12 cellular contexts compared by ENCODE assay signal in the genomic region with DNA sequence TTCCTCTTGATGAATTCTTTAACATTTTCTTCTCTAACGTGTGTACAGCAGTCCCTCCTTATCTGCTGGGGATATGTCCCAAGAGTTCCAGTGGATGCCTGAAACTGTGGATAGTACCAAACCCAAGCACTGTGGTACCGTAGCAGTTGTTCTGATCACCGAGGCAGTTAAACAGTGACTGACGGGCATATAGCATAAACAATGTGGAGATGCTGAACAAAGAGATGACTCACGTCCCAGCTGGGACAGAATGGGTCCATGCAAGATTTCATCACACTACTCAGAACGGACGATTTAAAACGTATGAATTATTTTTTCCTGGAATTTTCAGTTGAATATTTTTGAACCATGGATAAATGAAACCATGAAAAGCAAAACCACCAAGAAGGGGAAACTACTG. TPM values are rescaled to one million over a fixed set of nuclear protein-coding genes. Genes with fewer than 3 reads are reported as not detected.
A peak's percentile ranks its signal among the peaks of the same experiment; 100 is the strongest.
DNase-seq lines count a peak whose midpoint lies in the region; ATAC-seq and TF ChIP-seq lines count a peak whose summit lies in the region.
"Had no signal": no experiment of that assay in that cellular context is flagged by ENCODE, and none has a peak within 500 bp of the region (broad histone marks: within the 10 kb centered on the region; RNA-seq: fewer than 3 reads in every experiment).

No MANE protein-coding gene starts in this region.

- no peaks in the 10 kb centered on the region for H3K79me2 ChIP-seq in fibroblast of lung (ENCODE audit: control insufficient read depth, insufficient read depth, low read length)

- peak overlapping the region in 1 of 2 donors; percentile 43 for H3K4me3 Mint-ChIP-seq in effector memory CD8-positive, alpha-beta T cell
- peak overlapping the region in 2 of 10 donors; percentile 29 to 56 for H3K4me3 Mint-ChIP-seq in naive thymus-derived CD8-positive, alpha-beta T cell
- H3K4me3 Mint-ChIP-seq: activated CD4-positive, alpha-beta memory T cell treated with anti-CD3 and anti-CD28 coated beads, Interleukin-2, amount 10 ng/mL, durations not matched to agents 7 days and 5 days had no signal

- H4K20me1 ChIP-seq in BLaER1 = no peaks in the 10 kb centered on the region
- H4K20me1 ChIP-seq in fibroblast of lung (ENCODE audit: control insufficient read depth, extremely low read depth, insufficient read depth, low read length) = no peaks in the 10 kb centered on the region

- H3K27me3 ChIP-seq in BLaER1 = no peaks in the 10 kb centered on the region
- H3K27me3 ChIP-seq in fibroblast of lung (ENCODE audit: control insufficient read depth, insufficient read depth, low read length) = no peaks in the 10 kb centered on the region
- no peaks in the 10 kb centered on the region for H3K27me3 ChIP-seq in lower lobe of right lung (ENCODE audit: low read depth)

- H3K27me3 Mint-ChIP-seq in effector memory CD8-positive, alpha-beta T cell = peaks cover 0 to 16% of the 10 kb centered on the region in 2 donors
- H3K27me3 Mint-ChIP-seq in naive thymus-derived CD8-positive, alpha-beta T cell = peaks cover 0 to 5% (median 0%) of the 10 kb centered on the region in 5 donors
- H3K27me3 Mint-ChIP-seq: CD8-positive, alpha-beta memory T cell had no signal

- H3K9me3 Mint-ChIP-seq in effector memory CD8-positive, alpha-beta T cell = no peaks in the 10 kb centered on the region
- H3K9me3 Mint-ChIP-seq in naive thymus-derived CD8-positive, alpha-beta T cell = no peaks in the 10 kb centered on the region
- H3K9me3 Mint-ChIP-seq: activated CD4-positive, alpha-beta memory T cell treated with anti-CD3 and anti-CD28 coated beads, Interleukin-2, amount 10 ng/mL, durations not matched to agents 7 days and 5 days; CD8-positive, alpha-beta memory T cell had no signal

- H3K36me3 Mint-ChIP-seq in effector memory CD8-positive, alpha-beta T cell (ENCODE audit: insufficient read depth) = no peaks in the 10 kb centered on the region
- no peaks in the 10 kb centered on the region for H3K36me3 Mint-ChIP-seq in naive thymus-derived CD8-positive, alpha-beta T cell
- H3K36me3 Mint-ChIP-seq: CD8-positive, alpha-beta memory T cell had no signal

- H2AFZ ChIP-seq in fibroblast of lung (ENCODE audit: low read length) = peak overlapping the region; percentile 14

- POLR2A ChIA-PET in naive thymus-derived CD8-positive, alpha-beta T cell (lab: Charles Lee) = no interaction called here

- H3K9ac ChIP-seq in BLaER1 (no peak overlapping the region), fibroblast of lung (ENCODE audit: insufficient read depth, low read length) (no peak overlapping the region)

- no peaks in the 10 kb centered on the region for H3K9me3 ChIP-seq in BLaER1
- H3K9me3 ChIP-seq in fibroblast of lung (ENCODE audit: control insufficient read depth, insufficient read depth, low read depth, low read length) = no peaks in the 10 kb centered on the region
- no peaks in the 10 kb centered on the region for H3K9me3 ChIP-seq in lower lobe of right lung

- H3K4me2 ChIP-seq in BLaER1 (peak overlapping the region; percentile 69), fibroblast of lung (ENCODE audit: extremely low read depth, insufficient read depth, low read length) (no peak overlapping the region)

- H3K36me3 ChIP-seq in BLaER1 (no peaks in the 10 kb centered on the region), fibroblast of lung (ENCODE audit: control insufficient read depth, insufficient read depth, low read length) (no peaks in the 10 kb centered on the region), lower lobe of right lung (no peaks in the 10 kb centered on the region)

- H3K4me1 ChIP-seq in BLaER1 (peaks cover 92% of the 10 kb centered on the region), fibroblast of lung (ENCODE audit: control insufficient read depth, extremely low read depth, insufficient read depth, low read length) (no peaks in the 10 kb centered on the region), lower lobe of right lung (no peaks in the 10 kb centered on the region)

- H3K4me3 ChIP-seq in BLaER1 = no peak overlapping the region
- H3K4me3 ChIP-seq in fibroblast of lung (replicated peaks in 1 of 4; ENCODE audit: control extremely low read depth in 1 of 4, insufficient read depth in 1 of 4, low read depth in 3 of 4, low read length in 4 of 4) = no peak overlapping the region
- no peak overlapping the region for H3K4me3 ChIP-seq in lower lobe of right lung

- TF ChIP-seq CTCF in fibroblast of lung (conservative IDR thresholded peaks at IDR 0.05 in 1 of 2, IDR thresholded peaks at IDR 0.05 in 1 of 2; ENCODE audit: low read depth in 1 of 2, low read length in 2 of 2) (no peak), lower lobe of right lung (IDR thresholded peaks at IDR 0.05) (no peak)

- H3K4me1 Mint-ChIP-seq in effector memory CD8-positive, alpha-beta T cell (ENCODE audit: low read depth in 2 of 2) = peaks cover 14 to 26% of the 10 kb centered on the region in 2 donors
- peaks cover 8 to 56% (median 23%) of the 10 kb centered on the region in 4 donors for H3K4me1 Mint-ChIP-seq in naive thymus-derived CD8-positive, alpha-beta T cell

- DNase-seq in NCI-H460 (ENCODE audit: extremely low read depth, low read depth) (peak; percentile 30), fibroblast of lung (ENCODE audit: low read depth in 2 of 2) (peak; percentile 81 to 86), lower lobe of right lung (no peak)
- DNase-seq in effector memory CD8-positive, alpha-beta T cell = no peak
- no peak for DNase-seq in naive thymus-derived CD8-positive, alpha-beta T cell
- DNase-seq: activated CD4-positive, alpha-beta memory T cell treated with anti-CD3 and anti-CD28 coated beads, Interleukin-2, amount 10 ng/mL, durations not matched to agents 7 days and 5 days; CD8-positive, alpha-beta memory T cell; NCI-H1694; stimulated activated CD4-positive, alpha-beta T cell treated with anti-CD3 and anti-CD28 coated beads, Interleukin-15, amount 100 ng/mL, for 24 hours had no signal

- intact Hi-C loops in lower lobe of right lung (cut with DNase I) = no loop called here

- ATAC-seq in GM21717 (IDR thresholded peaks at IDR 0.05; ENCODE audit: unreplicated experiment) = peak; percentile 23
- ATAC-seq in HG02973 (IDR thresholded peaks at IDR 0.05; ENCODE audit: unreplicated experiment) = no peak
- ATAC-seq in lower lobe of right lung = no peak
- no peak for ATAC-seq in effector memory CD8-positive, alpha-beta T cell (replicated peaks)
- no peak for ATAC-seq in naive thymus-derived CD8-positive, alpha-beta T cell

- H3K27ac Mint-ChIP-seq in effector memory CD8-positive, alpha-beta T cell = peak overlapping the region in 1 of 2 donors; percentile 38
- peak overlapping the region in 1 of 10 donors; percentile 21 for H3K27ac Mint-ChIP-seq in naive thymus-derived CD8-positive, alpha-beta T cell
- H3K27ac Mint-ChIP-seq: activated CD4-positive, alpha-beta memory T cell treated with anti-CD3 and anti-CD28 coated beads, Interleukin-2, amount 10 ng/mL, durations not matched to agents 7 days and 5 days had no signal

- H3K27ac ChIP-seq in BLaER1 (peak overlapping the region; percentile 45), fibroblast of lung (ENCODE audit: insufficient read depth, low read length) (no peak overlapping the region), lower lobe of right lung (no peak overlapping the region)

RNA-seq across cellular contexts. Expression of gene SPAG16, which starts 54.5 kb away (rescaled TPM):
- 19.5 and 27.3 TPM in 2 replicates for total RNA-seq in NCI-H460 (2014; rRNA removed; shearing (Covaris generic))
- polyA plus RNA-seq in NCI-H460 (2014; cell fraction: nucleus; rRNA removed) = 18.0 and 18.2 TPM in 2 replicates
- total RNA-seq in fibroblast of lung (36.0 and 36.8 TPM in 2 replicates), lower lobe of right lung (16.7 TPM)
- 18.9 and 24.1 TPM in 2 replicates for polyA plus RNA-seq in fibroblast of lung
- polyA plus RNA-seq in fibroblast of lung (2012) = 15.8 and 21.8 TPM in 2 replicates
- 0.33 and 0.86 TPM in 2 replicates for polyA minus RNA-seq in fibroblast of lung (ENCODE audit: low replicate concordance)
- total RNA-seq in naive thymus-derived CD8-positive, alpha-beta T cell = 1 to 10 TPM; 8.0 to 8.3 TPM
- 10 to 100 TPM; 15.1 to 20.3 (median 17.7) TPM for polyA plus RNA-seq in naive thymus-derived CD8-positive, alpha-beta T cell

Comparison
In these comparisons a context has a peak if more than half of its experiments do, and no peak if none do; other contexts are left out.
1. DNase-seq: peak in NCI-H460 (single experiment) and fibroblast of lung (2 of 2); none in lower lobe of right lung (single experiment), effector memory CD8-positive, alpha-beta T cell (0 of 3) and naive thymus-derived CD8-positive, alpha-beta T cell (0 of 10).